Comparison of ENCODE assay signal across 13 cellular contexts in the genomic region with DNA sequence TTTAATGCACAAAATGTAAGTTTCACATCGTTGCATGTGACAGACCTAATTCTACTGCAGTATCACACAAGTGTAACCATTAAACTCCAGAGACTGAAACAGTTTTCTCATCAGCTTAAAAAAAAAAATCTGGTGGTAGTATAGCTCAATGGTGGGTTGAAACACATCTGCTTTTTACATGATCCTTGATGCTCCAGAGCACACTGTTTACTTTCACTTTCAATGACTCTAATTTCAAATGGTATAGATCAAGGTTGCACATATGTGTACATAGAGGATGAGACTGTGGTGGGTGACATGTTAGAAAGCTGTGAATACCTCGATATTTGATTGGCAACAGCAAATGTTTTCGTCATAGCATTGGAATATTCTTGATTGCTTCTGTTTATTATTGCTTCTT. TPM values are rescaled to one million over a fixed set of nuclear protein-coding genes. Genes with fewer than 3 reads are reported as not detected.
DNase-seq lines count a peak whose midpoint lies in the region; ATAC-seq and TF ChIP-seq lines count a peak whose summit lies in the region.
"Had no signal": no experiment of that assay in that cellular context is flagged by ENCODE, and none has a peak within 500 bp of the region (broad histone marks: within the 10 kb centered on the region; RNA-seq: fewer than 3 reads in every experiment).

No MANE protein-coding gene starts in this region.

- ATAC-seq in GM18907 (IDR thresholded peaks at IDR 0.05; ENCODE audit: unreplicated experiment) (peak; percentile 69), HG02973 (IDR thresholded peaks at IDR 0.05; ENCODE audit: unreplicated experiment) (peak; percentile 59), T-helper 17 cell (peak; percentile 37), heart right ventricle (no peak)

- H2AFZ ChIP-seq in ACC112 (ENCODE audit: low read length, unreplicated experiment) = no peak overlapping the region
- H2AFZ ChIP-seq: neural progenitor cell had no signal

- WGBS in heart right ventricle, 2 donors = 83% methylated on average over 3 of the region's 3 CpGs

- H3K36me3 ChIP-seq in ACC112 (ENCODE audit: insufficient read depth, low read length) (no peaks in the 10 kb centered on the region), heart right ventricle (no peaks in the 10 kb centered on the region)
- H3K36me3 ChIP-seq: BE2C, neural progenitor cell, suprapubic skin had no signal

- DNase-seq in T-helper 17 cell (no peak), NCI-H2171 treated with DMSO at 0.1 percent for 48 hours (lab: John Stamatoyannopoulos, UW) (no peak), heart right ventricle (no peak), ecto neural progenitor cell (ENCODE audit: low spot score) (no peak)
- no peak for DNase-seq in stimulated activated CD4-positive, alpha-beta T cell treated with anti-CD3 and anti-CD28 coated beads, Interleukin-4, amount 100 ng/mL, for 1 hour
- DNase-seq: activated naive CD4-positive, alpha-beta T cell treated with anti-CD3 and anti-CD28 coated beads, Interleukin-2, amount 50 U/mL, for 16 hours; BE2C; effector CD8-positive, alpha-beta T cell had no signal

- no peak overlapping the region for H3K27ac Mint-ChIP-seq in T-helper 17 cell
- H3K27ac Mint-ChIP-seq: neural progenitor cell had no signal

- H3K9me3 ChIP-seq in T-helper 17 cell (ENCODE audit: control insufficient read depth, low read length, poor library complexity, severe bottlenecking) (no peaks in the 10 kb centered on the region), heart right ventricle (peaks cover 0 to 6% (median 0%) of the 10 kb centered on the region in 11 donors)
- H3K9me3 ChIP-seq: BE2C, suprapubic skin had no signal

- TF ChIP-seq CTCF in heart right ventricle (IDR thresholded peaks at IDR 0.05) = no peak

- no peaks in the 10 kb centered on the region for H3K4me1 ChIP-seq in ACC112 (ENCODE audit: control insufficient read depth, insufficient read depth, low read length, unreplicated experiment)
- H3K4me1 ChIP-seq in heart right ventricle = peaks cover 0 to 37% (median 0%) of the 10 kb centered on the region in 9 donors
- H3K4me1 ChIP-seq: BE2C, neural progenitor cell had no signal

- H3K79me2 ChIP-seq in ACC112 (ENCODE audit: control insufficient read depth, insufficient read depth, low read length, unreplicated experiment) = no peaks in the 10 kb centered on the region

- H3K27me3 ChIP-seq in ACC112 (ENCODE audit: insufficient read depth, low read length) (no peaks in the 10 kb centered on the region), heart right ventricle (peaks cover 0 to 7% (median 0%) of the 10 kb centered on the region in 7 donors)
- H3K27me3 ChIP-seq: BE2C, neural progenitor cell, suprapubic skin had no signal

- H3K27ac ChIP-seq in ACC112 (ENCODE audit: low read depth, low read length) = no peak overlapping the region
- H3K27ac ChIP-seq in heart right ventricle = no peak overlapping the region
- H3K27ac ChIP-seq: neural progenitor cell, suprapubic skin had no signal

- no peak overlapping the region for H3K4me3 Mint-ChIP-seq in T-helper 17 cell
- H3K4me3 Mint-ChIP-seq: neural progenitor cell had no signal

- intact Hi-C loops in heart right ventricle (cut with DNase I) = loop anchor here in 1 of 10 donors (5.0 kb wide), 1 partner anchor 49 kb away; no protein-coding TSS in a partner anchor

- H3K4me3 ChIP-seq in ACC112 (ENCODE audit: low read depth, low read length) (peak overlapping the region; percentile 58; the same call in 1 of the 2 replicates), heart right ventricle (no peak overlapping the region)
- H3K4me3 ChIP-seq: neural progenitor cell, suprapubic skin had no signal

- peaks cover 2% of the 10 kb centered on the region for H3K36me3 Mint-ChIP-seq in T-helper 17 cell (ENCODE audit: low read depth)
- H3K36me3 Mint-ChIP-seq: neural progenitor cell had no signal

- H3K4me1 Mint-ChIP-seq in T-helper 17 cell = peaks cover 28% of the 10 kb centered on the region
- H3K4me1 Mint-ChIP-seq: neural progenitor cell had no signal

- H3K27me3 Mint-ChIP-seq in T-helper 17 cell = no peaks in the 10 kb centered on the region

RNA-seq across cellular contexts. Expression of gene MCTP2, which starts 22.4 kb away (rescaled TPM):
- total RNA-seq in T-helper 17 cell = 10 to 100 TPM; 16.2 to 23.1 TPM
- total RNA-seq in heart right ventricle = 1 to 10 TPM in 2 of 10 donors, under 1 TPM in 8; 0.24 to 8.3 (median 0.76) TPM
- polyA plus RNA-seq in heart right ventricle = 1 to 10 TPM in 1 of 2 donors, under 1 TPM in 1; 0.95 to 1.3 TPM

Comparison
In these comparisons a context has a peak if more than half of its experiments do, and no peak if none do; other contexts are left out.
1. ATAC-seq: peak in GM18907 (single experiment), HG02973 (single experiment) and T-helper 17 cell (single experiment); none in heart right ventricle (0 of 8).